ENCODE assay signal across 26 cellular contexts in genomic region chr5:174180639-174181038, GRCh38.
"Had no signal": no experiment of that assay in that cellular context is flagged by ENCODE, and none has a peak within 500 bp of the region (broad histone marks: within the 10 kb centered on the region; RNA-seq: fewer than 3 reads in every experiment).

No MANE protein-coding gene starts in this region.

- H3K4me3 ChIP-seq: heart right ventricle, hepatocyte, left ventricle myocardium inferior, lung, ovary, prostate gland, sigmoid colon, spleen, suprapubic skin, thoracic aorta, tibial artery, upper lobe of right lung had no signal

- ATAC-seq: heart right ventricle; left colon; natural killer cell; right cardiac atrium; stimulated activated effector memory CD8-positive, alpha-beta T cell treated with anti-CD3 and anti-CD28 coated beads, Interleukin-12 subunit alpha, Interleukin-12 subunit beta, amount 100 ng/mL, for 72 hours; upper lobe of right lung had no signal

- H3K36me3 ChIP-seq: heart right ventricle, left ventricle myocardium inferior, ovary, prostate gland, sigmoid colon, spleen, suprapubic skin, thoracic aorta, tibial artery, upper lobe of right lung had no signal

- H3K4me1 ChIP-seq: left ventricle myocardium inferior, prostate gland, sigmoid colon, spleen, upper lobe of right lung had no signal

- DNase-seq: heart right ventricle; kidney; left colon; left ventricle myocardium inferior; mesendoderm; naive B cell; natural killer cell; nephron progenitor cell; ovary; retina; right cardiac atrium; sigmoid colon; small intestine; spleen; stimulated activated CD4-positive, alpha-beta T cell treated with anti-CD3 and anti-CD28 coated beads, Interleukin-4, amount 100 ng/mL, for 24 hours; stimulated activated naive CD4-positive, alpha-beta T cell; trophoblast cell; upper lobe of right lung had no signal

- H3K27me3 ChIP-seq: ovary, sigmoid colon, upper lobe of right lung had no signal

- H3K27ac ChIP-seq: heart right ventricle, hepatocyte, left ventricle myocardium inferior, ovary, prostate gland, sigmoid colon, spleen, suprapubic skin, thoracic aorta, tibial artery, upper lobe of right lung had no signal

- FAIRE-seq: kidney, small intestine, urothelium cell line had no signal

- H3K9me3 ChIP-seq: left ventricle myocardium inferior, ovary, prostate gland, sigmoid colon, spleen, suprapubic skin, thoracic aorta, tibial artery, upper lobe of right lung had no signal
